In genomic region chr5:141084487-141084989, GRCh38 we compare ENCODE assay signal across 8 cellular contexts. TPM values are rescaled to one million over a fixed set of nuclear protein-coding genes. Genes with fewer than 3 reads are reported as not detected.
DNase-seq lines count a peak whose midpoint lies in the region; ATAC-seq and TF ChIP-seq lines count a peak whose summit lies in the region.

No MANE protein-coding gene starts in this region.

- peak; percentile 57 to 83 (median 80) for DNase-seq in NCI-H1417 (lab: John Stamatoyannopoulos, UW)
- peak; percentile 68 for DNase-seq in WTC11 (ENCODE audit: low spot score)
- peak; percentile 11 for DNase-seq in effector CD4-positive, alpha-beta T cell
- DNase-seq in lung (ENCODE audit: low spot score): peak; percentile 53
- peak; percentile 13 for DNase-seq in stimulated activated naive B cell treated with anti-CD40 and anti-IgM and Interleukin-4, amounts not matched to agents 10 μg/mL and 1 μg/mL and 100 μg/mL, for 72 hours
- DNase-seq in GOT3 (lab: John Stamatoyannopoulos, UW): no peak

- H3K9me3 ChIP-seq in lung (ENCODE audit: control insufficient read depth in 2 of 2, insufficient read depth in 1 of 2, low read length in 1 of 2): peaks cover 0 to 3% of the 10 kb centered on the region in 2 donors

- H3K27ac Mint-ChIP-seq in WTC11: peak overlapping the region; percentile 97
- H3K27ac Mint-ChIP-seq in stimulated activated naive B cell treated with anti-CD40 and anti-IgM and Interleukin-4, amounts not matched to agents 10 μg/mL and 1 μg/mL and 100 μg/mL, for 72 hours: peak overlapping the region; percentile 68

- CTCF ChIA-PET in WTC11 (lab: Charles Lee): interaction anchor here (0.6 to 1.0 kb wide), 12 partner anchors 10 to 243 kb away, joined by 3 to 17 read pairs (median 3); partner anchors contain the start of genes PCDHB16, PCDHB2, PCDHB4 and PCDHB5

- TF ChIP-seq CTCF in WTC11 (IDR thresholded peaks at IDR 0.05) (no peak), lung (IDR thresholded peaks at IDR 0.05; ENCODE audit: control extremely low read depth, extremely low read depth) (peak; percentile 22)

- H3K4me3 Mint-ChIP-seq in WTC11: peak overlapping the region; percentile 90
- H3K4me3 Mint-ChIP-seq in stimulated activated naive B cell treated with anti-CD40 and anti-IgM and Interleukin-4, amounts not matched to agents 10 μg/mL and 1 μg/mL and 100 μg/mL, for 72 hours: peak overlapping the region; percentile 79 to 86

- POLR2A ChIA-PET in WTC11 (lab: Charles Lee): no interaction called here

- H3K27me3 Mint-ChIP-seq in WTC11 (ENCODE audit: low read depth): no peaks in the 10 kb centered on the region; the same call in none of the 2 replicates
- peaks cover 14 to 33% of the 10 kb centered on the region in 2 donors for H3K27me3 Mint-ChIP-seq in stimulated activated naive B cell treated with anti-CD40 and anti-IgM and Interleukin-4, amounts not matched to agents 10 μg/mL and 1 μg/mL and 100 μg/mL, for 72 hours

- 10 to 14% methylated on average over 21 of the region's 21 CpGs for WGBS in lung, 2 donors

- no peaks in the 10 kb centered on the region for H3K27me3 ChIP-seq in lung (ENCODE audit: control insufficient read depth, insufficient read depth)

- H3K4me3 ChIP-seq in GM08714 (ENCODE audit: low read length): peak overlapping the region; percentile 21
- peak overlapping the region; percentile 27 for H3K4me3 ChIP-seq in lung

- no peaks in the 10 kb centered on the region for H3K36me3 Mint-ChIP-seq in WTC11
- H3K36me3 Mint-ChIP-seq in stimulated activated naive B cell treated with anti-CD40 and anti-IgM and Interleukin-4, amounts not matched to agents 10 μg/mL and 1 μg/mL and 100 μg/mL, for 72 hours: peaks cover 0 to 4% of the 10 kb centered on the region in 2 donors

- H3K4me1 ChIP-seq in lung (ENCODE audit: control insufficient read depth in 2 of 2, insufficient read depth in 2 of 2, low read length in 2 of 2): no peaks in the 10 kb centered on the region

- no peak overlapping the region for H3K27ac ChIP-seq in lung (ENCODE audit: low read depth in 1 of 2, low read length in 1 of 2)

- H3K9me3 Mint-ChIP-seq in WTC11: no peaks in the 10 kb centered on the region
- H3K9me3 Mint-ChIP-seq in stimulated activated naive B cell treated with anti-CD40 and anti-IgM and Interleukin-4, amounts not matched to agents 10 μg/mL and 1 μg/mL and 100 μg/mL, for 72 hours: peaks cover 3% of the 10 kb centered on the region in 2 donors

- ATAC-seq in WTC11 (peak; percentile 99), lung (ENCODE audit: insufficient read depth, low FRiP score) (no peak), GM19397 (IDR thresholded peaks at IDR 0.05; ENCODE audit: unreplicated experiment) (no peak)
- ATAC-seq in stimulated activated naive B cell treated with anti-CD40 and anti-IgM and Interleukin-4, amounts not matched to agents 10 μg/mL and 1 μg/mL and 100 μg/mL, for 72 hours (replicated peaks): peak; percentile 73 to 85

- H3K4me1 Mint-ChIP-seq in WTC11: peaks cover 16% of the 10 kb centered on the region
- peaks cover 2 to 7% of the 10 kb centered on the region in 2 donors for H3K4me1 Mint-ChIP-seq in stimulated activated naive B cell treated with anti-CD40 and anti-IgM and Interleukin-4, amounts not matched to agents 10 μg/mL and 1 μg/mL and 100 μg/mL, for 72 hours

- no peaks in the 10 kb centered on the region for H3K36me3 ChIP-seq in lung (ENCODE audit: control insufficient read depth in 2 of 2, insufficient read depth in 2 of 2, low read length in 2 of 2)

TF ChIP-seq in WTC11, 78 proteins besides CTCF, POLR2A, EP300 and RAD21:
- TF ChIP-seq KAT7 (CRISPR knock-in tag; IDR thresholded peaks at IDR 0.05; ENCODE audit: borderline replicate concordance): no peak
- TF ChIP-seq, protein P1, sequence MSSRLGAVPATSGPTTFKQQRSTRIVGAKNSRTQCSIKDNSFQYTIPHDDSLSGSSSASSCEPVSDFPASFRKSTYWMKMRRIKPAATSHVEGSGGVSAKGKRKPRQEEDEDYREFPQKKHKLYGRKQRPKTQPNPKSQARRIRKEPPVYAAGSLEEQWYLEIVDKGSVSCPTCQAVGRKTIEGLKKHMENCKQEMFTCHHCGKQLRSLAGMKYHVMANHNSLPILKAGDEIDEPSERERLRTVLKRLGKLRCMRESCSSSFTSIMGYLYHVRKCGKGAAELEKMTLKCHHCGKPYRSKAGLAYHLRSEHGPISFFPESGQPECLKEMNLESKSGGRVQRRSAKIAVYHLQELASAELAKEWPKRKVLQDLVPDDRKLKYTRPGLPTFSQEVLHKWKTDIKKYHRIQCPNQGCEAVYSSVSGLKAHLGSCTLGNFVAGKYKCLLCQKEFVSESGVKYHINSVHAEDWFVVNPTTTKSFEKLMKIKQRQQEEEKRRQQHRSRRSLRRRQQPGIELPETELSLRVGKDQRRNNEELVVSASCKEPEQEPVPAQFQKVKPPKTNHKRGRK (CRISPR knock-in tag; IDR thresholded peaks at IDR 0.05; ENCODE audit: borderline replicate concordance): no peak
- no peak for TF ChIP-seq HMGA2 (CRISPR knock-in tag; IDR thresholded peaks at IDR 0.05)
- TF ChIP-seq AFF4 (CRISPR knock-in tag; IDR thresholded peaks at IDR 0.05; ENCODE audit: borderline replicate concordance): no peak
- TF ChIP-seq NFYB (CRISPR knock-in tag; conservative IDR thresholded peaks at IDR 0.05; ENCODE audit: low read depth): no peak
- TF ChIP-seq ZNF317 (CRISPR knock-in tag; IDR thresholded peaks at IDR 0.05; ENCODE audit: borderline replicate concordance, low read depth): no peak
TF ChIP-seq in WTC11: peak in this region for 0.

RNA-seq across cellular contexts. Expression of gene PCDHB2, which starts 9.9 kb away (rescaled TPM):
- total RNA-seq in WTC11 (2021) (22.9 to 26.2 TPM (median 23.1 TPM) in 3 replicates), lung (1 to 10 TPM; 4.4 to 6.8 TPM)
- 1 to 10 TPM in 1 of 2 donors, under 1 TPM in 1; 0.61 to 1.1 TPM for polyA plus RNA-seq in lung

RNA-seq across cellular contexts. Expression of gene PCDHB3, which starts 15.7 kb away (rescaled TPM):
- total RNA-seq in WTC11 (2021) (4.7 to 6.4 TPM (median 5.1 TPM) in 3 replicates), lung (1 to 10 TPM; 3.0 to 7.8 TPM)
- polyA plus RNA-seq in lung: under 1 TPM; 0.33 to 0.84 TPM

RNA-seq across cellular contexts. Expression of gene PCDHB1, which starts 33.4 kb away (rescaled TPM):
- 0.09 to 0.13 TPM (median 0.11 TPM) in 3 replicates for total RNA-seq in WTC11 (2021)
- under 1 TPM; 0.11 to 0.28 TPM for total RNA-seq in lung
- polyA plus RNA-seq in lung: under 1 TPM; 0.01 to 0.04 TPM

RNA-seq across cellular contexts. Expression of gene PCDHB4, which starts 37.1 kb away (rescaled TPM):
- total RNA-seq in WTC11 (2021) (2.3 to 2.6 TPM (median 2.3 TPM) in 3 replicates), lung (1 to 10 TPM; 3.3 to 3.4 TPM)
- polyA plus RNA-seq in lung: 1 to 10 TPM in 1 of 2 donors, under 1 TPM in 1; 0.73 to 1.4 TPM

RNA-seq across cellular contexts. Expression of gene PCDHB5, which starts 50.5 kb away (rescaled TPM):
- total RNA-seq in WTC11 (2021) (6.8 to 12.5 TPM (median 8.5 TPM) in 3 replicates), lung (1 to 10 TPM; 4.8 to 8.1 TPM)
- polyA plus RNA-seq in lung: 1 to 10 TPM in 1 of 2 donors, under 1 TPM in 1; 0.65 to 1.8 TPM

Comparison
In these comparisons a context has a peak if more than half of its experiments do, and no peak if none do; other contexts are left out.
1. ATAC-seq: peak in WTC11 (single experiment) and stimulated activated naive B cell treated with anti-CD40 and anti-IgM and Interleukin-4, amounts not matched to agents 10 μg/mL and 1 μg/mL and 100 μg/mL, for 72 hours (2 of 2); none in lung (single experiment) and GM19397 (single experiment).